ENCODE assay signal across 20 cellular contexts in genomic region chr19:20640023-20640422, GRCh38. TPM values are rescaled to one million over a fixed set of nuclear protein-coding genes. Genes with fewer than 3 reads are reported as not detected.
A peak's percentile ranks its signal among the peaks of the same experiment; 100 is the strongest.
DNase-seq lines count a peak whose midpoint lies in the region; ATAC-seq, FAIRE-seq and TF ChIP-seq lines count a peak whose summit lies in the region.
"Had no signal": no experiment of that assay in that cellular context is flagged by ENCODE, and none has a peak within 500 bp of the region (broad histone marks: within the 10 kb centered on the region; RNA-seq: fewer than 3 reads in every experiment).

No MANE protein-coding gene starts in this region.

- H3K4me3 ChIP-seq in adipocyte (ENCODE audit: low read length) (peak overlapping the region; percentile 40), pancreas (no peak overlapping the region), neural progenitor cell (no peak overlapping the region)
- H3K4me3 ChIP-seq: GM12878, GM23248, HAP-1 had no signal

- POLR2A ChIA-PET in activated CD4-positive, alpha-beta T cell treated with anti-CD3 and anti-CD28 coated beads, Interleukin-2, amount 10 ng/mL, durations not matched to agents 7 days and 5 days (lab: Charles Lee): interaction anchor here (0.6 kb wide), 1 partner anchor 19 kb away, joined by 3 read pairs; no protein-coding TSS in a partner anchor

- ATAC-seq in pancreas: no peak
- ATAC-seq: CD8-positive, alpha-beta T cell; GM12878 had no signal

- no peak overlapping the region for H3K27ac Mint-ChIP-seq in endothelial cell (ENCODE audit: unreplicated experiment)
- no peak overlapping the region for H3K27ac Mint-ChIP-seq in activated CD4-positive, alpha-beta T cell treated with anti-CD3 and anti-CD28 coated beads, Interleukin-2, amount 10 ng/mL, durations not matched to agents 7 days and 5 days
- no peak overlapping the region for H3K27ac Mint-ChIP-seq in neural progenitor cell
- H3K27ac Mint-ChIP-seq: B cell; CD8-positive, alpha-beta T cell had no signal

- DNase-seq in adipocyte (ENCODE audit: low read depth) (no peak), endothelial cell (ENCODE audit: low spot score) (no peak), pancreas (no peak), cerebellar cortex (ENCODE audit: low spot score) (no peak), neural progenitor cell (ENCODE audit: low spot score) (no peak), glomerular visceral epithelial cell (ENCODE audit: extremely low spot score) (no peak)
- DNase-seq in activated CD4-positive, alpha-beta T cell treated with anti-CD3 and anti-CD28 coated beads, Interleukin-2, amount 10 ng/mL, durations not matched to agents 7 days and 5 days: no peak
- DNase-seq: 8988T; Calu3; CD8-positive, alpha-beta T cell; DMS79 treated with DMSO at 0.1 percent for 48 hours; GM23248; IMR-90 had no signal

- H3K4me3 Mint-ChIP-seq in endothelial cell (ENCODE audit: unreplicated experiment) (peak overlapping the region; percentile 47), neural progenitor cell (no peak overlapping the region)
- no peak overlapping the region for H3K4me3 Mint-ChIP-seq in activated CD4-positive, alpha-beta T cell treated with anti-CD3 and anti-CD28 coated beads, Interleukin-2, amount 10 ng/mL, durations not matched to agents 7 days and 5 days
- H3K4me3 Mint-ChIP-seq: B cell; CD8-positive, alpha-beta T cell had no signal

- CTCF ChIA-PET in activated CD4-positive, alpha-beta T cell treated with anti-CD3 and anti-CD28 coated beads, Interleukin-2, amount 10 ng/mL, durations not matched to agents 7 days and 5 days (lab: Charles Lee): interaction anchor here (0.6 kb wide), 2 partner anchors 377 to 443 kb away, joined by 3 to 7 read pairs; no protein-coding TSS in a partner anchor

- H3K4me1 ChIP-seq in adipocyte (ENCODE audit: control insufficient read depth, insufficient read depth, low read length) (no peaks in the 10 kb centered on the region), pancreas (peaks cover 0 to 3% (median 0%) of the 10 kb centered on the region in 3 donors), neural progenitor cell (no peaks in the 10 kb centered on the region)
- H3K4me1 ChIP-seq: BLaER1 treated with 17β-estradiol and CSF1 and Interleukin-3, amounts not matched to agents 10 nM and 100 nM; HAP-1 had no signal

- H3K27ac ChIP-seq in pancreas (no peak overlapping the region), neural progenitor cell (no peak overlapping the region)
- H3K27ac ChIP-seq: BLaER1 treated with 17β-estradiol and CSF1 and Interleukin-3, amounts not matched to agents 10 nM and 100 nM; GM23248 had no signal

- 93 to 95% methylated on average over 2 of the region's 2 CpGs for WGBS in pancreas, 2 donors

- no peak overlapping the region for H3K9ac ChIP-seq in adipocyte (ENCODE audit: low read length)
- no peak overlapping the region for H3K9ac ChIP-seq in neural progenitor cell
- H3K9ac ChIP-seq: BLaER1 treated with 17β-estradiol and CSF1 and Interleukin-3, amounts not matched to agents 10 nM and 100 nM; GM23248 had no signal

- no peaks in the 10 kb centered on the region for H4K20me1 ChIP-seq in neural progenitor cell (ENCODE audit: low read depth)
- H4K20me1 ChIP-seq: BLaER1 treated with 17β-estradiol and CSF1 and Interleukin-3, amounts not matched to agents 10 nM and 100 nM had no signal

- H3K9me3 Mint-ChIP-seq in endothelial cell (ENCODE audit: unreplicated experiment) (peaks cover 7% of the 10 kb centered on the region), neural progenitor cell (peaks cover 57% of the 10 kb centered on the region)
- H3K9me3 Mint-ChIP-seq in activated CD4-positive, alpha-beta T cell treated with anti-CD3 and anti-CD28 coated beads, Interleukin-2, amount 10 ng/mL, durations not matched to agents 7 days and 5 days: peaks cover 35% of the 10 kb centered on the region

- no peak overlapping the region for H3K4me2 ChIP-seq in neural progenitor cell
- H3K4me2 ChIP-seq: BLaER1 treated with 17β-estradiol and CSF1 and Interleukin-3, amounts not matched to agents 10 nM and 100 nM had no signal

- intact Hi-C loops in pancreas (cut with DNase I): no loop called here

- H3K36me3 Mint-ChIP-seq in endothelial cell (ENCODE audit: low read depth, unreplicated experiment) (peaks cover 78% of the 10 kb centered on the region), neural progenitor cell (peaks cover 57% of the 10 kb centered on the region)
- H3K36me3 Mint-ChIP-seq in activated CD4-positive, alpha-beta T cell treated with anti-CD3 and anti-CD28 coated beads, Interleukin-2, amount 10 ng/mL, durations not matched to agents 7 days and 5 days (ENCODE audit: low read depth): peaks cover 59% of the 10 kb centered on the region

- no peaks in the 10 kb centered on the region for H3K27me3 ChIP-seq in adipocyte (replicated peaks; ENCODE audit: control insufficient read depth, insufficient read depth, low read length)
- no peaks in the 10 kb centered on the region for H3K27me3 ChIP-seq in pancreas
- H3K27me3 ChIP-seq in neural progenitor cell: no peaks in the 10 kb centered on the region
- H3K27me3 ChIP-seq: BLaER1 treated with 17β-estradiol and CSF1 and Interleukin-3, amounts not matched to agents 10 nM and 100 nM had no signal

- H3K9me3 ChIP-seq in adipocyte (ENCODE audit: control insufficient read depth, low read length): peaks cover 96% of the 10 kb centered on the region
- H3K9me3 ChIP-seq in pancreas: peaks cover 0 to 2% (median 0%) of the 10 kb centered on the region in 4 donors
- H3K9me3 ChIP-seq in neural progenitor cell (ENCODE audit: low read depth): peaks cover 43% of the 10 kb centered on the region
- H3K9me3 ChIP-seq: HAP-1 had no signal

- H3F3A ChIP-seq in neural progenitor cell (ENCODE audit: low read depth): no peaks in the 10 kb centered on the region

- H2AFZ ChIP-seq in neural progenitor cell (replicated peaks): no peak overlapping the region
- H2AFZ ChIP-seq: GM23248 had no signal

- peaks cover 86% of the 10 kb centered on the region for H3K36me3 ChIP-seq in adipocyte (ENCODE audit: control insufficient read depth, insufficient read depth, low read length, severe bottlenecking)
- H3K36me3 ChIP-seq in pancreas: peaks cover 0 to 31% (median 2%) of the 10 kb centered on the region in 3 donors
- H3K36me3 ChIP-seq in neural progenitor cell: peaks cover 87% of the 10 kb centered on the region
- H3K36me3 ChIP-seq: HAP-1 had no signal

- FAIRE-seq in G401.6 (lab: Jason Lieb, UNC): peak; percentile 95
- peak; percentile 98 for FAIRE-seq in pancreas (lab: Jason Lieb, UNC)
- FAIRE-seq: GM12878, GM19239, HTR-8/SVneo had no signal

- peaks cover 41% of the 10 kb centered on the region for H3K79me2 ChIP-seq in neural progenitor cell (ENCODE audit: low read depth)

- H3K4me1 Mint-ChIP-seq in endothelial cell (ENCODE audit: unreplicated experiment) (no peaks in the 10 kb centered on the region), neural progenitor cell (no peaks in the 10 kb centered on the region)
- peaks cover 1% of the 10 kb centered on the region for H3K4me1 Mint-ChIP-seq in activated CD4-positive, alpha-beta T cell treated with anti-CD3 and anti-CD28 coated beads, Interleukin-2, amount 10 ng/mL, durations not matched to agents 7 days and 5 days
- H3K4me1 Mint-ChIP-seq: B cell had no signal

- H3K27me3 Mint-ChIP-seq in endothelial cell (ENCODE audit: unreplicated experiment) (no peaks in the 10 kb centered on the region), neural progenitor cell (ENCODE audit: insufficient read depth, low read depth) (no peaks in the 10 kb centered on the region)
- H3K27me3 Mint-ChIP-seq in activated CD4-positive, alpha-beta T cell treated with anti-CD3 and anti-CD28 coated beads, Interleukin-2, amount 10 ng/mL, durations not matched to agents 7 days and 5 days: no peaks in the 10 kb centered on the region
- H3K27me3 Mint-ChIP-seq: B cell had no signal

- TF ChIP-seq CTCF in endothelial cell (IDR thresholded peaks at IDR 0.05; ENCODE audit: unreplicated experiment) (no peak), pancreas (IDR thresholded peaks at IDR 0.05) (no peak), neural progenitor cell (IDR thresholded peaks at IDR 0.05) (no peak)

RNA-seq across cellular contexts. Expression of gene ZNF626, which starts 21.3 kb away (rescaled TPM):
- total RNA-seq in endothelial cell (ENCODE audit: unreplicated experiment) (19.1 TPM), pancreas (1 to 10 TPM; 4.3 to 9.2 (median 6.9) TPM), neural progenitor cell (ENCODE audit: low replicate concordance) (26.7 and 60.5 TPM in 2 replicates)
- polyA plus RNA-seq in pancreas: 1 to 10 TPM; 1.1 to 1.9 TPM
- 10 to 100 TPM in 1 of 2 experiments, 1 to 10 TPM in 1; 8.3 to 11.1 TPM for total RNA-seq in activated CD4-positive, alpha-beta T cell treated with anti-CD3 and anti-CD28 coated beads, Interleukin-2, amount 10 ng/mL, durations not matched to agents 7 days and 5 days
- total RNA-seq: Calu3 had no signal
